Comparison of ENCODE assay signal across 8 cellular contexts in the genomic region with DNA sequence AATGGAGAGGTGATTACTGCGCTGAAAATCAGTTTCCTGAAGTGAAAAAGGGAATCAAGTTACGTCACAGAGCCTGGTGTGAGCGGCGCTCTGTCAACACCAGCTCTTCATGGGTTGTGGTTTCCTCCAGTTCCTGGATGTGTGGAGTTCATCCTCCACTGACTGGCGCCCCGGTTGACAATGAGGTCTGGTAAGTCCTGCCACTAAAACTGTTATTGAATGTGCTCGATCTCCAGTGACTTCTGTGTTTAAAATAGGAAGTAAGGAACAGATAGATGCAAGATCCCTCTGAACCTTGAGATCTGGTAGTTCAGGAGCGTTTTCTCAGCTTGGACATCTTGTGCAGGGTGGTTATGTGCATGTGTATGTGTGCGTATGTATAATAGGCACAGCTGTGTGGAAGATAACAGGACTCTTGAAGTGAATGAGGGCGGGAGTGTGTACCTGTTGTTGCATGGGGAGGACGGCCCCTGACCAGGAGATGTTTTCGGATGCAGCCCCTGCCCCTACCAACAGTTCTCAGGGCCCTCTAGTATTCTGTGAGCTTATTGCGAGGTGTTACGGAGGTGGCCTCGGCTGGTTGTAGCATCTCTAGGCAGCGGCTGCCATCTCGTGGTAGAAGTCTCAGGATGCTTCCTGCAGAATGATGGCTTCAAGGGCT. TPM values are rescaled to one million over a fixed set of nuclear protein-coding genes. Genes with fewer than 3 reads are reported as not detected.
DNase-seq lines count a peak whose midpoint lies in the region; ATAC-seq and TF ChIP-seq lines count a peak whose summit lies in the region.

No MANE protein-coding gene starts in this region.

- H3K27ac ChIP-seq in liver (ENCODE audit: low read depth in 1 of 2, low read length in 2 of 2): no peak overlapping the region

- peak; percentile 83 for TF ChIP-seq CTCF in AG09309 (IDR thresholded peaks at IDR 0.05; ENCODE audit: control insufficient read depth, insufficient read depth, low read depth, low read length, missing control alignments)
- peak; percentile 91 for TF ChIP-seq CTCF in choroid plexus epithelial cell (conservative IDR thresholded peaks at IDR 0.05; ENCODE audit: low read depth, low read length)
- TF ChIP-seq CTCF in liver (IDR thresholded peaks at IDR 0.05; ENCODE audit: low read depth, low read length, missing input control): peak; percentile 89

- intact Hi-C loops in activated CD4-positive, alpha-beta T cell treated with anti-CD3 and anti-CD28 coated beads for 36 hours (cut with DNase I, micrococcal nuclease): loop anchor here (1.0 to 2.0 kb wide), 7 partner anchors 22 to 420 kb away; partner anchors contain the start of genes GOT2 (in 2 of the 2) and SLC38A7 (in 1 of the 2)

- peak; percentile 98 for ATAC-seq in GM18867 (IDR thresholded peaks at IDR 0.05; ENCODE audit: unreplicated experiment)
- ATAC-seq in HG03095 (IDR thresholded peaks at IDR 0.05; ENCODE audit: unreplicated experiment): peak; percentile 94
- ATAC-seq in activated CD4-positive, alpha-beta T cell treated with anti-CD3 and anti-CD28 coated beads for 36 hours: peak; percentile 97

- no peaks in the 10 kb centered on the region for H3K9me3 ChIP-seq in liver (ENCODE audit: control insufficient read depth in 4 of 4, low read length in 3 of 4)

- H3K27ac Mint-ChIP-seq in activated CD4-positive, alpha-beta T cell treated with anti-CD3 and anti-CD28 coated beads for 36 hours: no peak overlapping the region

- H3K27me3 Mint-ChIP-seq in activated CD4-positive, alpha-beta T cell treated with anti-CD3 and anti-CD28 coated beads for 36 hours: no peaks in the 10 kb centered on the region

- H3K4me1 ChIP-seq in liver (ENCODE audit: control insufficient read depth in 4 of 4, insufficient read depth in 4 of 4, low read length in 3 of 4): peaks cover 0 to 8% (median 3%) of the 10 kb centered on the region in 4 donors

- peaks cover 7% of the 10 kb centered on the region for H3K4me1 Mint-ChIP-seq in activated CD4-positive, alpha-beta T cell treated with anti-CD3 and anti-CD28 coated beads for 36 hours

- H3K36me3 Mint-ChIP-seq in activated CD4-positive, alpha-beta T cell treated with anti-CD3 and anti-CD28 coated beads for 36 hours (ENCODE audit: low read depth): no peaks in the 10 kb centered on the region

- no peak overlapping the region for H3K4me3 Mint-ChIP-seq in activated CD4-positive, alpha-beta T cell treated with anti-CD3 and anti-CD28 coated beads for 36 hours

- no peaks in the 10 kb centered on the region for H3K36me3 ChIP-seq in liver (ENCODE audit: control insufficient read depth in 4 of 4, insufficient read depth in 3 of 4, low read depth in 1 of 4, low read length in 3 of 4)

- H3K9ac ChIP-seq in liver (ENCODE audit: low read depth in 1 of 2, low read length in 2 of 2): no peak overlapping the region

- H3K27me3 ChIP-seq in liver (ENCODE audit: control insufficient read depth in 4 of 4, insufficient read depth in 4 of 4, low read length in 3 of 4): no peaks in the 10 kb centered on the region

- POLR2A ChIA-PET in activated CD4-positive, alpha-beta T cell treated with anti-CD3 and anti-CD28 coated beads for 36 hours (lab: Charles Lee): interaction anchor here (0.6 to 1.0 kb wide), 2 partner anchors 419 to 627 kb away, joined by 3 to 4 read pairs; partner anchors contain the start of gene CFAP20

- TF ChIP-seq RAD21 in liver (IDR thresholded peaks at IDR 0.05): peak; percentile 97 to 98

- 36% methylated on average over 17 of the region's 17 CpGs for WGBS in liver

- DNase-seq in AG09309 (ENCODE audit: low read depth) (peak; percentile 37), NCI-H2227 (lab: John Stamatoyannopoulos, UW; ENCODE audit: unreplicated experiment) (peak; percentile 71), choroid plexus epithelial cell (ENCODE audit: low read depth) (peak; percentile 88)
- peak; percentile 90 for DNase-seq in activated CD4-positive, alpha-beta T cell treated with anti-CD3 and anti-CD28 coated beads for 36 hours
- DNase-seq in stimulated activated CD8-positive, alpha-beta memory T cell treated with anti-CD3 and anti-CD28 coated beads, Interleukin-12 subunit alpha, Interleukin-12 subunit beta, amount 100 ng/mL, for 24 hours (ENCODE audit: extremely low read depth): peak; percentile 40

- CTCF ChIA-PET in activated CD4-positive, alpha-beta T cell treated with anti-CD3 and anti-CD28 coated beads for 36 hours (lab: Charles Lee): interaction anchor here (0.6 to 2.5 kb wide), 53 partner anchors 9 to 719 kb away, joined by 3 to 36 read pairs (median 4); partner anchors contain the start of genes NDRG4 and SLC38A7

- no peaks in the 10 kb centered on the region for H3K9me3 Mint-ChIP-seq in activated CD4-positive, alpha-beta T cell treated with anti-CD3 and anti-CD28 coated beads for 36 hours (ENCODE audit: low read depth)

- H3K4me3 ChIP-seq in AG09309 (ENCODE audit: control insufficient read depth, low read depth, low read length): no peak overlapping the region
- no peak overlapping the region for H3K4me3 ChIP-seq in choroid plexus epithelial cell (ENCODE audit: low read depth, low read length)
- H3K4me3 ChIP-seq in liver (ENCODE audit: low read depth in 1 of 3, low read length in 3 of 3): no peak overlapping the region

TF ChIP-seq in liver, 16 proteins besides CTCF, POLR2A, EP300 and RAD21:
- no peak for TF ChIP-seq HNF4A (conservative IDR thresholded peaks at IDR 0.05)
- TF ChIP-seq, protein P1, sequence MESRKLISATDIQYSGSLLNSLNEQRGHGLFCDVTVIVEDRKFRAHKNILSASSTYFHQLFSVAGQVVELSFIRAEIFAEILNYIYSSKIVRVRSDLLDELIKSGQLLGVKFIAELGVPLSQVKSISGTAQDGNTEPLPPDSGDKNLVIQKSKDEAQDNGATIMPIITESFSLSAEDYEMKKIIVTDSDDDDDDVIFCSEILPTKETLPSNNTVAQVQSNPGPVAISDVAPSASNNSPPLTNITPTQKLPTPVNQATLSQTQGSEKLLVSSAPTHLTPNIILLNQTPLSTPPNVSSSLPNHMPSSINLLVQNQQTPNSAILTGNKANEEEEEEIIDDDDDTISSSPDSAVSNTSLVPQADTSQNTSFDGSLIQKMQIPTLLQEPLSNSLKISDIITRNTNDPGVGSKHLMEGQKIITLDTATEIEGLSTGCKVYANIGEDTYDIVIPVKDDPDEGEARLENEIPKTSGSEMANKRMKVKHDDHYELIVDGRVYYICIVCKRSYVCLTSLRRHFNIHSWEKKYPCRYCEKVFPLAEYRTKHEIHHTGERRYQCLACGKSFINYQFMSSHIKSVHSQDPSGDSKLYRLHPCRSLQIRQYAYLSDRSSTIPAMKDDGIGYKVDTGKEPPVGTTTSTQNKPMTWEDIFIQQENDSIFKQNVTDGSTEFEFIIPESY (IDR thresholded peaks at IDR 0.05): no peak

RNA-seq across cellular contexts. Expression of gene GOT2, which starts 22.0 kb away (rescaled TPM):
- 100 to 1,000 TPM; 128 to 133 TPM for total RNA-seq in activated CD4-positive, alpha-beta T cell treated with anti-CD3 and anti-CD28 coated beads for 36 hours
- 100 to 1,000 TPM in 1 of 2 donors, 10 to 100 TPM in 1; 80.2 to 111 TPM for total RNA-seq in liver
- 100 to 1,000 TPM; 161 to 216 TPM for polyA plus RNA-seq in liver

Comparison
In these comparisons a context has a peak if more than half of its experiments do, and no peak if none do; other contexts are left out.
1. DNase-seq: peak in every context shown above with its lines; median percentile 90 in activated CD4-positive, alpha-beta T cell treated with anti-CD3 and anti-CD28 coated beads for 36 hours; 88 in choroid plexus epithelial cell; 71 in NCI-H2227; 40 in stimulated activated CD8-positive, alpha-beta memory T cell treated with anti-CD3 and anti-CD28 coated beads, Interleukin-12 subunit alpha, Interleukin-12 subunit beta, amount 100 ng/mL, for 24 hours; 37 in AG09309.